In genomic region chr2:68828887-68829708, GRCh38 we compare ENCODE assay signal across 1 cellular context.
A peak's percentile ranks its signal among the peaks of the same experiment; 100 is the strongest.
TF ChIP-seq lines count a peak whose summit lies in the region.

No MANE protein-coding gene starts in this region.

TF ChIP-seq in K562, 482 proteins besides CTCF, POLR2A, EP300 and RAD21 (continued from another document and continues in another):
- TF ChIP-seq CXXC5 (CRISPR knock-in tag; IDR thresholded peaks at IDR 0.05), result peak; percentile 94
- 0 out of 2 replicates have a peak, but pooled peaks have one; percentile 10 for TF ChIP-seq TAL1 (IDR thresholded peaks at IDR 0.05)
- no peak for TF ChIP-seq CHCHD3 (CRISPR knock-in tag; IDR thresholded peaks at IDR 0.05)
- TF ChIP-seq, protein P1, sequence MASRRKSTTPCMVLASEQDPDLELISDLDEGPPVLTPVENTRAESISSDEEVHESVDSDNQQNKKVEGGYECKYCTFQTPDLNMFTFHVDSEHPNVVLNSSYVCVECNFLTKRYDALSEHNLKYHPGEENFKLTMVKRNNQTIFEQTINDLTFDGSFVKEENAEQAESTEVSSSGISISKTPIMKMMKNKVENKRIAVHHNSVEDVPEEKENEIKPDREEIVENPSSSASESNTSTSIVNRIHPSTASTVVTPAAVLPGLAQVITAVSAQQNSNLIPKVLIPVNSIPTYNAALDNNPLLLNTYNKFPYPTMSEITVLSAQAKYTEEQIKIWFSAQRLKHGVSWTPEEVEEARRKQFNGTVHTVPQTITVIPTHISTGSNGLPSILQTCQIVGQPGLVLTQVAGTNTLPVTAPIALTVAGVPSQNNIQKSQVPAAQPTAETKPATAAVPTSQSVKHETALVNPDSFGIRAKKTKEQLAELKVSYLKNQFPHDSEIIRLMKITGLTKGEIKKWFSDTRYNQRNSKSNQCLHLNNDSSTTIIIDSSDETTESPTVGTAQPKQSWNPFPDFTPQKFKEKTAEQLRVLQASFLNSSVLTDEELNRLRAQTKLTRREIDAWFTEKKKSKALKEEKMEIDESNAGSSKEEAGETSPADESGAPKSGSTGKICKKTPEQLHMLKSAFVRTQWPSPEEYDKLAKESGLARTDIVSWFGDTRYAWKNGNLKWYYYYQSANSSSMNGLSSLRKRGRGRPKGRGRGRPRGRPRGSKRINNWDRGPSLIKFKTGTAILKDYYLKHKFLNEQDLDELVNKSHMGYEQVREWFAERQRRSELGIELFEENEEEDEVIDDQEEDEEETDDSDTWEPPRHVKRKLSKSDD (conservative IDR thresholded peaks at IDR 0.05; ENCODE audit: low read length), result no peak
- no peak for TF ChIP-seq SRSF7 (optimal IDR thresholded peaks at IDR 0.05; ENCODE audit: low read depth, low read length)
- TF ChIP-seq CBX3 (IDR thresholded peaks at IDR 0.05; ENCODE audit: borderline replicate concordance in 1 of 2, low read length in 2 of 2), result peak in 1 of 2 experiments; percentile 74; a peak in 1 of 3 replicates
- TF ChIP-seq, protein P2, sequence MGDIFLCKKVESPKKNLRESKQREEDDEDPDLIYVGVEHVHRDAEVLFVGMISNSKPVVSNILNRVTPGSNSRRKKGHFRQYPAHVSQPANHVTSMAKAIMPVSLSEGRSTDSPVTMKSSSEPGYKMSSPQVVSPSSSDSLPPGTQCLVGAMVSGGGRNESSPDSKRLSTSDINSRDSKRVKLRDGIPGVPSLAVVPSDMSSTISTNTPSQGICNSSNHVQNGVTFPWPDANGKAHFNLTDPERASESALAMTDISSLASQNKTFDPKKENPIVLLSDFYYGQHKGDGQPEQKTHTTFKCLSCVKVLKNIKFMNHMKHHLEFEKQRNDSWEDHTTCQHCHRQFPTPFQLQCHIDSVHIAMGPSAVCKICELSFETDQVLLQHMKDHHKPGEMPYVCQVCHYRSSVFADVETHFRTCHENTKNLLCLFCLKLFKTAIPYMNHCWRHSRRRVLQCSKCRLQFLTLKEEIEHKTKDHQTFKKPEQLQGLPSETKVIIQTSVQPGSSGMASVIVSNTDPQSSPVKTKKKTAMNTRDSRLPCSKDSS (IDR thresholded peaks at IDR 0.05; ENCODE audit: low read depth, partially characterized antibody), result no peak
- TF ChIP-seq, protein P3, sequence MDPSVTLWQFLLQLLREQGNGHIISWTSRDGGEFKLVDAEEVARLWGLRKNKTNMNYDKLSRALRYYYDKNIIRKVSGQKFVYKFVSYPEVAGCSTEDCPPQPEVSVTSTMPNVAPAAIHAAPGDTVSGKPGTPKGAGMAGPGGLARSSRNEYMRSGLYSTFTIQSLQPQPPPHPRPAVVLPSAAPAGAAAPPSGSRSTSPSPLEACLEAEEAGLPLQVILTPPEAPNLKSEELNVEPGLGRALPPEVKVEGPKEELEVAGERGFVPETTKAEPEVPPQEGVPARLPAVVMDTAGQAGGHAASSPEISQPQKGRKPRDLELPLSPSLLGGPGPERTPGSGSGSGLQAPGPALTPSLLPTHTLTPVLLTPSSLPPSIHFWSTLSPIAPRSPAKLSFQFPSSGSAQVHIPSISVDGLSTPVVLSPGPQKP (CRISPR knock-in tag; IDR thresholded peaks at IDR 0.05), result no peak
- TF ChIP-seq NRF1 (conservative IDR thresholded peaks at IDR 0.05 in 1 of 2, IDR thresholded peaks at IDR 0.05 in 1 of 2), result peak; percentile 32 to 46; a peak in 2 of 4 replicates
- TF ChIP-seq CREB1 (IDR thresholded peaks at IDR 0.05), result no peak
- no peak for TF ChIP-seq CREB1 (CRISPR knock-in tag; IDR thresholded peaks at IDR 0.05)
- TF ChIP-seq, protein P4, sequence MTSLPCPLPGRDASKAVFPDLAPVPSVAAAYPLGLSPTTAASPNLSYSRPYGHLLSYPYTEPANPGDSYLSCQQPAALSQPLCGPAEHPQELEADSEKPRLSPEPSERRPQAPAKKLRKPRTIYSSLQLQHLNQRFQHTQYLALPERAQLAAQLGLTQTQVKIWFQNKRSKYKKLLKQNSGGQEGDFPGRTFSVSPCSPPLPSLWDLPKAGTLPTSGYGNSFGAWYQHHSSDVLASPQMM (CRISPR knock-in tag; IDR thresholded peaks at IDR 0.05), result no peak
- TF ChIP-seq STAT6 (CRISPR knock-in tag; IDR thresholded peaks at IDR 0.05), result no peak
- peak; percentile 61; the same call in 1 of the 2 replicates for TF ChIP-seq MTA1 (IDR thresholded peaks at IDR 0.05; ENCODE audit: borderline replicate concordance)
- no peak for TF ChIP-seq POLR3G (IDR thresholded peaks at IDR 0.05; ENCODE audit: extremely low read depth, insufficient read length, insufficient replicate concordance)
- TF ChIP-seq, protein P5, sequence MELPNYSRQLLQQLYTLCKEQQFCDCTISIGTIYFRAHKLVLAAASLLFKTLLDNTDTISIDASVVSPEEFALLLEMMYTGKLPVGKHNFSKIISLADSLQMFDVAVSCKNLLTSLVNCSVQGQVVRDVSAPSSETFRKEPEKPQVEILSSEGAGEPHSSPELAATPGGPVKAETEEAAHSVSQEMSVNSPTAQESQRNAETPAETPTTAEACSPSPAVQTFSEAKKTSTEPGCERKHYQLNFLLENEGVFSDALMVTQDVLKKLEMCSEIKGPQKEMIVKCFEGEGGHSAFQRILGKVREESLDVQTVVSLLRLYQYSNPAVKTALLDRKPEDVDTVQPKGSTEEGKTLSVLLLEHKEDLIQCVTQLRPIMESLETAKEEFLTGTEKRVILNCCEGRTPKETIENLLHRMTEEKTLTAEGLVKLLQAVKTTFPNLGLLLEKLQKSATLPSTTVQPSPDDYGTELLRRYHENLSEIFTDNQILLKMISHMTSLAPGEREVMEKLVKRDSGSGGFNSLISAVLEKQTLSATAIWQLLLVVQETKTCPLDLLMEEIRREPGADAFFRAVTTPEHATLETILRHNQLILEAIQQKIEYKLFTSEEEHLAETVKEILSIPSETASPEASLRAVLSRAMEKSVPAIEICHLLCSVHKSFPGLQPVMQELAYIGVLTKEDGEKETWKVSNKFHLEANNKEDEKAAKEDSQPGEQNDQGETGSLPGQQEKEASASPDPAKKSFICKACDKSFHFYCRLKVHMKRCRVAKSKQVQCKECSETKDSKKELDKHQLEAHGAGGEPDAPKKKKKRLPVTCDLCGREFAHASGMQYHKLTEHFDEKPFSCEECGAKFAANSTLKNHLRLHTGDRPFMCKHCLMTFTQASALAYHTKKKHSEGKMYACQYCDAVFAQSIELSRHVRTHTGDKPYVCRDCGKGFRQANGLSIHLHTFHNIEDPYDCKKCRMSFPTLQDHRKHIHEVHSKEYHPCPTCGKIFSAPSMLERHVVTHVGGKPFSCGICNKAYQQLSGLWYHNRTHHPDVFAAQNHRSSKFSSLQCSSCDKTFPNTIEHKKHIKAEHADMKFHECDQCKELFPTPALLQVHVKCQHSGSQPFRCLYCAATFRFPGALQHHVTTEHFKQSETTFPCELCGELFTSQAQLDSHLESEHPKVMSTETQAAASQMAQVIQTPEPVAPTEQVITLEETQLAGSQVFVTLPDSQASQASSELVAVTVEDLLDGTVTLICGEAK (IDR thresholded peaks at IDR 0.05), result no peak
- TF ChIP-seq, protein P5 (CRISPR knock-in tag; IDR thresholded peaks at IDR 0.05), result no peak
- 0 out of 2 replicates have a peak, but pooled peaks have one; percentile 49 for TF ChIP-seq CBFB (CRISPR knock-in tag; IDR thresholded peaks at IDR 0.05)
- TF ChIP-seq MTA3 (IDR thresholded peaks at IDR 0.05; ENCODE audit: borderline replicate concordance), result 0 out of 2 replicates have a peak, but pooled peaks have one; percentile 74
- TF ChIP-seq, protein P6, sequence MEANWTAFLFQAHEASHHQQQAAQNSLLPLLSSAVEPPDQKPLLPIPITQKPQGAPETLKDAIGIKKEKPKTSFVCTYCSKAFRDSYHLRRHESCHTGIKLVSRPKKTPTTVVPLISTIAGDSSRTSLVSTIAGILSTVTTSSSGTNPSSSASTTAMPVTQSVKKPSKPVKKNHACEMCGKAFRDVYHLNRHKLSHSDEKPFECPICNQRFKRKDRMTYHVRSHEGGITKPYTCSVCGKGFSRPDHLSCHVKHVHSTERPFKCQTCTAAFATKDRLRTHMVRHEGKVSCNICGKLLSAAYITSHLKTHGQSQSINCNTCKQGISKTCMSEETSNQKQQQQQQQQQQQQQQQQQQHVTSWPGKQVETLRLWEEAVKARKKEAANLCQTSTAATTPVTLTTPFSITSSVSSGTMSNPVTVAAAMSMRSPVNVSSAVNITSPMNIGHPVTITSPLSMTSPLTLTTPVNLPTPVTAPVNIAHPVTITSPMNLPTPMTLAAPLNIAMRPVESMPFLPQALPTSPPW (CRISPR knock-in tag; IDR thresholded peaks at IDR 0.05), result peak; percentile 43; the same call in 1 of the 2 replicates
- peak; percentile 92 for TF ChIP-seq USF1 (CRISPR knock-in tag; IDR thresholded peaks at IDR 0.05)
- TF ChIP-seq ZNF165 (CRISPR knock-in tag; IDR thresholded peaks at IDR 0.05; ENCODE audit: borderline replicate concordance), result no peak
- no peak for TF ChIP-seq HMBOX1 (IDR thresholded peaks at IDR 0.05)
- TF ChIP-seq FIP1L1 (IDR thresholded peaks at IDR 0.05; ENCODE audit: low read depth, low read length, poor library complexity, severe bottlenecking), result no peak
- TF ChIP-seq STAG1 (CRISPR knock-in tag; IDR thresholded peaks at IDR 0.05; ENCODE audit: borderline replicate concordance), result no peak
- TF ChIP-seq SUPT5H (IDR thresholded peaks at IDR 0.05), result no peak
- no peak for TF ChIP-seq PURB (CRISPR knock-in tag; IDR thresholded peaks at IDR 0.05; ENCODE audit: low read depth)
- no peak for TF ChIP-seq PTBP1 (IDR thresholded peaks at IDR 0.05; ENCODE audit: low read depth, low read length)
- no peak for TF ChIP-seq SNRNP70 (optimal IDR thresholded peaks at IDR 0.05; ENCODE audit: low read depth, low read length)
- TF ChIP-seq ZKSCAN1 (IDR thresholded peaks at IDR 0.05; ENCODE audit: low read depth, low read length), result no peak
- no peak for TF ChIP-seq PHB2 (IDR thresholded peaks at IDR 0.05; ENCODE audit: low read depth)
- TF ChIP-seq BDP1 (IDR thresholded peaks at IDR 0.05; ENCODE audit: insufficient read depth, insufficient read length), result no peak
- TF ChIP-seq, protein P7, sequence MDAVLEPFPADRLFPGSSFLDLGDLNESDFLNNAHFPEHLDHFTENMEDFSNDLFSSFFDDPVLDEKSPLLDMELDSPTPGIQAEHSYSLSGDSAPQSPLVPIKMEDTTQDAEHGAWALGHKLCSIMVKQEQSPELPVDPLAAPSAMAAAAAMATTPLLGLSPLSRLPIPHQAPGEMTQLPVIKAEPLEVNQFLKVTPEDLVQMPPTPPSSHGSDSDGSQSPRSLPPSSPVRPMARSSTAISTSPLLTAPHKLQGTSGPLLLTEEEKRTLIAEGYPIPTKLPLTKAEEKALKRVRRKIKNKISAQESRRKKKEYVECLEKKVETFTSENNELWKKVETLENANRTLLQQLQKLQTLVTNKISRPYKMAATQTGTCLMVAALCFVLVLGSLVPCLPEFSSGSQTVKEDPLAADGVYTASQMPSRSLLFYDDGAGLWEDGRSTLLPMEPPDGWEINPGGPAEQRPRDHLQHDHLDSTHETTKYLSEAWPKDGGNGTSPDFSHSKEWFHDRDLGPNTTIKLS (IDR thresholded peaks at IDR 0.05; ENCODE audit: borderline replicate concordance, low read depth), result peak; percentile 20; the same call in 1 of the 2 replicates
- no peak for TF ChIP-seq E2F3 (CRISPR knock-in tag; IDR thresholded peaks at IDR 0.05)
- TF ChIP-seq GTF2A2 (tag; IDR thresholded peaks at IDR 0.05), result no peak
